Comparison of ENCODE assay signal across 8 cellular contexts in the genomic region with DNA sequence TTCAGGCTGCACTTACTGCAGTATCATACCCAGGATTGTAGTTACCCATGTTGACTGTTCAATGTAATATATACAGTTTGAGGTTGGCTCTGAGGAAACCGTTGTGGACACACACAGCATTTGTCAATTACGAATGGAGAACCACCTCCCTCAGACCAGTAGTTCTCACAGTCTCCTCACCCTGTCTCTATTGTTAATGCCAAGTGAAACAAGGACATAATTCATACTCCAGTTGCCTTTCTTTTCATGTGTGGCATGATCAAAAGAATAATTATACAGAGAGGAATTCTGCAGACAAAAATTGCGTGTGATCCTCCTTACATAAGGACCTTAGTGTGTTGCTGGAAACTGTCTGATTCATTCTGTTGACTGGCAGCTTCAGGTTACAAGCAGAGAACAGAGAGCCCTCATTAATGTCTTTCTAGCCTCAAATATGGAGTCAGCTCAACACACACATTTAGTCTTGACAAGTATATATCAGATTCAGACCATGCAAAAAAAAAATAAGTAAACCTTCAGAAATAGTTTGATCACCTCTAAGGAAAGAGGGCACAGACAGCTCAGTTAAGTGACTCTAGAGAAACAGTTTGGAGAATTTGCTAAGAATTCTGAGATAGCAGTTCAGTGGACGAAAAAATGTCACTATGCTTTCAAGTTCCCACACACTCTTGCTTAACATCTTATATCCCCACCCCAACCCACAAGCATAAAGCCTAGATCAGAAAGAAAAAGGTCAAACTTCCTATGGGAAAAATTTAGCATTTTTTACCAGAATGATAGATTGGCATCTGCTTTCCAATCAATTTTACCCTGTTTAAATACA.
DNase-seq lines count a peak whose midpoint lies in the region; ATAC-seq and TF ChIP-seq lines count a peak whose summit lies in the region.

No MANE protein-coding gene starts in this region.

- peaks cover 12% of the 10 kb centered on the region for H3K36me3 ChIP-seq in PC-9 (ENCODE audit: low read depth)
- no peaks in the 10 kb centered on the region for H3K36me3 ChIP-seq in smooth muscle cell (ENCODE audit: low read depth)
- H3K36me3 ChIP-seq in gastrocnemius medialis, result no peaks in the 10 kb centered on the region

- intact Hi-C loops in PC-9 (cut with micrococcal nuclease; ENCODE audit: unreplicated experiment) (loop anchor here (10.0 kb wide), 1 partner anchor 322 kb away; a partner anchor contains a TSS), gastrocnemius medialis (cut with DNase I; ENCODE audit: low total_unique reads) (no loop called here)

- no peak for ATAC-seq in gastrocnemius medialis

- peaks cover 87% of the 10 kb centered on the region for H3K79me2 ChIP-seq in PC-9 (ENCODE audit: low read depth)
- peaks cover 72% of the 10 kb centered on the region for H3K79me2 ChIP-seq in smooth muscle cell (ENCODE audit: low read depth)

- peaks cover 64% of the 10 kb centered on the region for H3F3A ChIP-seq in PC-9 (ENCODE audit: insufficient read depth, low read depth)
- peaks cover 26% of the 10 kb centered on the region for H3F3A ChIP-seq in smooth muscle cell (ENCODE audit: low read depth)

- in situ Hi-C loops in gastrocnemius medialis (cut with MboI; ENCODE audit: low sequenced_read_pairs in 4 of 4), result no loop called here

- no TSS peak for BruUV-seq in PC-9 (replicated peaks; lab: Mats Ljungman, UMichigan)

- no peaks in the 10 kb centered on the region; the same call in 1 of the 2 replicates for H3K9me3 ChIP-seq in PC-9 (ENCODE audit: insufficient read depth, low read depth)
- H3K9me3 ChIP-seq in smooth muscle cell (replicated peaks; ENCODE audit: low read depth), result no peaks in the 10 kb centered on the region
- H3K9me3 ChIP-seq in gastrocnemius medialis, result no peaks in the 10 kb centered on the region

- H2AFZ ChIP-seq in PC-9 (no peak overlapping the region), smooth muscle cell (ENCODE audit: low read depth) (no peak overlapping the region)

- TF ChIP-seq POLR2A in gastrocnemius medialis (IDR thresholded peaks at IDR 0.05), result no peak

- H3K27ac ChIP-seq in PC-9 (peak overlapping the region; percentile 51), epithelial cell of prostate (peak overlapping the region; percentile 50), smooth muscle cell (ENCODE audit: low read depth) (peak overlapping the region; percentile 97), gastrocnemius medialis (no peak overlapping the region)

- H3K27me3 ChIP-seq in PC-9 (ENCODE audit: insufficient read depth, low read depth), result no peaks in the 10 kb centered on the region
- no peaks in the 10 kb centered on the region for H3K27me3 ChIP-seq in smooth muscle cell (ENCODE audit: low read depth)
- no peaks in the 10 kb centered on the region for H3K27me3 ChIP-seq in gastrocnemius medialis

- no peak for TF ChIP-seq CTCF in PC-9 (conservative IDR thresholded peaks at IDR 0.05)
- no peak for TF ChIP-seq CTCF in smooth muscle cell (IDR thresholded peaks at IDR 0.05; ENCODE audit: borderline replicate concordance, insufficient read depth, poor library complexity, severe bottlenecking)
- no peak for TF ChIP-seq CTCF in gastrocnemius medialis (IDR thresholded peaks at IDR 0.05 in 4 of 5, conservative IDR thresholded peaks at IDR 0.05 in 1 of 5)

- no peaks in the 10 kb centered on the region for H3K9me2 ChIP-seq in PC-9 (ENCODE audit: insufficient read depth)

- CTCF ChIA-PET in PC-9 (lab: Charles Lee), result no interaction called here

- WGBS in smooth muscle cell (ENCODE audit: low lambda C conversion rate), result 22% methylated on average over 4 of the region's 4 CpGs

- no peaks in the 10 kb centered on the region for H4K20me1 ChIP-seq in PC-9 (ENCODE audit: insufficient read depth)
- H4K20me1 ChIP-seq in smooth muscle cell (ENCODE audit: low read depth), result no peaks in the 10 kb centered on the region

- peaks cover 42% of the 10 kb centered on the region for H3K4me1 ChIP-seq in PC-9 (replicated peaks; ENCODE audit: insufficient read depth)
- peaks cover 25% of the 10 kb centered on the region for H3K4me1 ChIP-seq in smooth muscle cell (ENCODE audit: low read depth)
- peaks cover 5 to 6% of the 10 kb centered on the region in 2 donors for H3K4me1 ChIP-seq in gastrocnemius medialis

- POLR2A ChIA-PET in PC-9 (lab: Charles Lee; ENCODE audit: unreplicated experiment), result interaction anchor here (0.7 kb wide), 2 partner anchors 14 to 65 kb away, joined by 4 to 6 read pairs; no protein-coding TSS in a partner anchor

- H3K9ac ChIP-seq in smooth muscle cell (ENCODE audit: low read depth), result peak overlapping the region; percentile 64

- peak; percentile 77 for DNase-seq in NCI-H2107 treated with DMSO at 0.1 percent for 48 hours (lab: John Stamatoyannopoulos, UW; ENCODE audit: unreplicated experiment)
- DNase-seq in NCI-H2107 (lab: John Stamatoyannopoulos, UW), result no peak
- DNase-seq in PC-9, result peak in 1 of 2 experiments; percentile 64
- no peak for DNase-seq in epithelial cell of prostate (ENCODE audit: low read depth, low spot score)
- DNase-seq in smooth muscle cell (lab: John Stamatoyannopoulos, UW; ENCODE audit: unreplicated experiment), result no peak
- no peak for DNase-seq in gastrocnemius medialis
- no peak for DNase-seq in EL
- no peak for DNase-seq in NCI-H226

- no peak overlapping the region for H3K4me3 ChIP-seq in PC-9
- H3K4me3 ChIP-seq in smooth muscle cell, result no peak overlapping the region
- no peak overlapping the region for H3K4me3 ChIP-seq in gastrocnemius medialis

- H3K4me2 ChIP-seq in PC-9 (no peak overlapping the region), smooth muscle cell (peak overlapping the region; percentile 76)

Comparison
In these comparisons a context has a peak if more than half of its experiments do, and no peak if none do; other contexts are left out.
1. H3K27ac ChIP-seq: peak in PC-9 (single experiment), epithelial cell of prostate (single experiment) and smooth muscle cell (single experiment); none in gastrocnemius medialis (0 of 4).